In the genomic region with DNA sequence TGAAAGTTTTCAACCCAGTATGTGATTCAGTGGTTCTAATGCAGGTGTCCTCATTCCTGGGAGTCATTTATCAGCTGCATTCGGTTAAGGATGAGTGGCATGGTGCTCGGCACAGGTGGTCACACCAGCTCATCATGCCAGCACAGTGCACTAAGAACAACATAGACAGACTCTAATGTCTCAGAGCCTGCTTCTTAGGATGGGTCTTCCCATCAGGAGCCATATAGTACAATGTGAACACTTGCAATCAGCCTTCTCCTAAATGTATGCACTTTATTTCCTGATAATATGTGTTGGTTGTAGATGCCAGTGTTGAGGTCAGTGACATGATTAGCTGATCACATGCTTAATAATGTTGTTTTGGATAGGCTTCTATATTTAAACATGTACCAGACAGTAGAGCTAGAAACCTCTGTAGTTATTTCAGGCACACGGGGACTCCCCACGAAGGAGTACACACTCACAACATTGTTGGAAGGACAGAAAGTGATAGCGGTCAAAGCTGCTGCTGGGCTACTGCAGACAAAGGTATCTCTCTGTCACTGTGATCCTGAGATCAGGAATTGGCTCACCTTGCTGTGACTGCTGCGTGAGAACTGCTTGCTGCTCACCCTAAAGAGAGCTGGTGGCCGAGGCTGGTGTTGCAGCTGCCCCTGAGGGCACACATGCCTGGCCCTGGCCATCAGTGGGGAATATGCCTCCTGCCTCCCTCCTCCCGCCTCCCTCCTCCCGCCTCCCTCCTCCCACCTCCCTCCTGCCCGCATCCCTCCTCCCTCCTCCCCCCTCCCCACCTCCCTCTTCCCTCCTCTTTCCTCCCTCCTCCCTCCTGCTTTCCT, we compare ENCODE assay signal across 24 cellular contexts.
A peak's percentile ranks its signal among the peaks of the same experiment; 100 is the strongest.
DNase-seq lines count a peak whose midpoint lies in the region; ATAC-seq, FAIRE-seq and TF ChIP-seq lines count a peak whose summit lies in the region.
"Had no signal": no experiment of that assay in that cellular context is flagged by ENCODE, and none has a peak within 500 bp of the region (broad histone marks: within the 10 kb centered on the region; RNA-seq: fewer than 3 reads in every experiment).

No MANE protein-coding gene starts in this region.

- H4K91ac ChIP-seq in H1 (replicated peaks; ENCODE audit: insufficient read length, low read length), result no peak overlapping the region

- H4K20me1 ChIP-seq in SK-N-SH (ENCODE audit: insufficient read depth) (no peaks in the 10 kb centered on the region), H1 (replicated peaks in 1 of 2; ENCODE audit: control insufficient read depth in 1 of 2, insufficient read depth in 2 of 2, low read length in 2 of 2) (no peaks in the 10 kb centered on the region)
- H4K20me1 ChIP-seq: BLaER1 had no signal

- H4K5ac ChIP-seq in H1 (ENCODE audit: insufficient read length, low read depth, low read length), result no peak overlapping the region

- H3K9me2 ChIP-seq in SK-N-SH, result no peaks in the 10 kb centered on the region

- H3K18ac ChIP-seq in H1 (ENCODE audit: extremely low read depth, low read length), result no peak overlapping the region

- TF ChIP-seq POLR2A in H1 (IDR thresholded peaks at IDR 0.05; ENCODE audit: control extremely low read depth in 1 of 2, low read depth in 2 of 2, low read length in 2 of 2) (no peak), thyroid gland (IDR thresholded peaks at IDR 0.05) (no peak)

- no peak overlapping the region for H2BK5ac ChIP-seq in H1 (ENCODE audit: low read depth, low read length)

- no peaks in the 10 kb centered on the region for H3K79me1 ChIP-seq in H1 (ENCODE audit: low read depth, low read length)

- H2AFZ ChIP-seq in SK-N-SH (ENCODE audit: low read depth), result no peak overlapping the region
- no peak overlapping the region for H2AFZ ChIP-seq in H1 (ENCODE audit: low read length)

- H3K4me2 ChIP-seq in SK-N-SH (no peak overlapping the region), H1 (ENCODE audit: insufficient read depth in 1 of 2, low read depth in 2 of 2, low read length in 2 of 2) (no peak overlapping the region)
- H3K4me2 ChIP-seq: BLaER1 had no signal

- CTCF ChIA-PET in SK-N-SH (lab: Yijun Ruan, JAX), result interaction anchor here (0.8 to 1.5 kb wide), 4 partner anchors 9 to 185 kb away, joined by 3 to 7 read pairs (median 4); no protein-coding TSS in a partner anchor
- CTCF ChIA-PET in H1 (lab: Charles Lee; ENCODE audit: partially characterized antibody), result interaction anchor here (0.9 to 1.3 kb wide), 4 partner anchors 10 to 141 kb away, joined by 3 to 4 read pairs (median 3); no protein-coding TSS in a partner anchor

- TF ChIP-seq EP300 in SK-N-SH (IDR thresholded peaks at IDR 0.05; ENCODE audit: borderline replicate concordance in 1 of 2, low read depth in 1 of 2, low read length in 1 of 2) (no peak), H1 (IDR thresholded peaks at IDR 0.05; ENCODE audit: borderline replicate concordance in 1 of 2, low read depth in 2 of 2, low read length in 2 of 2) (no peak)

- no peak for TF ChIP-seq CTCF in SK-N-SH (IDR thresholded peaks at IDR 0.05)
- peak in 2 of 3 experiments; percentile 44 to 50; a peak in 2 of 4 replicates for TF ChIP-seq CTCF in H1 (IDR thresholded peaks at IDR 0.05; ENCODE audit: control extremely low read depth in 1 of 3, insufficient read depth in 1 of 3, low read depth in 1 of 3, low read length in 3 of 3)
- TF ChIP-seq CTCF in thyroid gland (IDR thresholded peaks at IDR 0.05), result no peak

- H3K23me2 ChIP-seq in H1 (ENCODE audit: low read depth, low read length), result no peaks in the 10 kb centered on the region

- H3K9me3 ChIP-seq in SK-N-SH (no peaks in the 10 kb centered on the region), H1 (ENCODE audit: insufficient read depth in 2 of 2, low read depth in 1 of 2, low read length in 1 of 2) (no peaks in the 10 kb centered on the region), thyroid gland (no peaks in the 10 kb centered on the region)
- H3K9me3 ChIP-seq: MG63, suprapubic skin, vagina had no signal

- H3K79me2 ChIP-seq in SK-N-SH (ENCODE audit: insufficient read depth), result no peaks in the 10 kb centered on the region
- no peaks in the 10 kb centered on the region for H3K79me2 ChIP-seq in H1 (ENCODE audit: control insufficient read depth in 1 of 2, insufficient read depth in 2 of 2, low read length in 2 of 2)

- ATAC-seq in SK-N-SH treated with all-trans-retinoic acid at 6 μM for 48 hours, result no peak
- ATAC-seq in HG02623 (IDR thresholded peaks at IDR 0.05; ENCODE audit: unreplicated experiment), result no peak
- ATAC-seq: stimulated activated memory B cell treated with anti-CD40 and anti-IgM and Interleukin-4, amounts not matched to agents 10 μg/mL and 1 μg/mL and 100 μg/mL, for 72 hours had no signal

- peak; percentile 72 for DNase-seq in SK-N-SH
- DNase-seq in H1 (ENCODE audit: low read depth in 1 of 2, low spot score in 2 of 2), result no peak
- peak; percentile 56 for DNase-seq in kidney tubule cell (ENCODE audit: low spot score)
- DNase-seq in thyroid gland, result peak; percentile 14 to 19
- DNase-seq in central memory CD4-positive, alpha-beta T cell, result no peak
- no peak for DNase-seq in caudate nucleus (lab: John Stamatoyannopoulos, UW)
- DNase-seq: ACHN; activated CD4-positive, alpha-beta T cell treated with anti-CD3 and anti-CD28 coated beads, Interleukin-2, amount 50 U/mL, for 48 hours; activated CD8-positive, alpha-beta memory T cell treated with anti-CD3 and anti-CD28 coated beads, Interleukin-2, amount 50 U/mL, for 4 hours; HFFc6; KBM-7; MG63; naive B cell; NCI-H1436; NCI-H526; occipital lobe; retina; stimulated activated CD4-positive, alpha-beta T cell treated with anti-CD3 and anti-CD28 coated beads, Interleukin-4, amount 100 ng/mL, for 1 hour had no signal

- no peaks in the 10 kb centered on the region for H3K36me3 ChIP-seq in SK-N-SH (replicated peaks in 1 of 2; ENCODE audit: control insufficient read depth in 1 of 2, insufficient read depth in 2 of 2, low read length in 1 of 2)
- H3K36me3 ChIP-seq in H1 (ENCODE audit: control insufficient read depth in 2 of 4, insufficient read depth in 4 of 4, low read length in 3 of 4), result no peaks in the 10 kb centered on the region
- H3K36me3 ChIP-seq in thyroid gland, result no peaks in the 10 kb centered on the region
- H3K36me3 ChIP-seq: BLaER1, MG63, suprapubic skin, vagina had no signal

- no peak for FAIRE-seq in H1 (lab: Jason Lieb, UNC)

- no peak overlapping the region for H2BK12ac ChIP-seq in H1 (ENCODE audit: low read depth, low read length)

- no peak overlapping the region for H3K56ac ChIP-seq in H1 (replicated peaks; ENCODE audit: insufficient read length, low read depth, low read length)

- no peak overlapping the region for H2BK120ac ChIP-seq in H1 (replicated peaks; ENCODE audit: low read depth, low read length)

- H2BK15ac ChIP-seq in H1 (ENCODE audit: low read length), result no peak overlapping the region

- no peaks in the 10 kb centered on the region for H3K27me3 ChIP-seq in SK-N-SH (ENCODE audit: insufficient read depth)
- no peaks in the 10 kb centered on the region; a peak in 3 of 7 replicates for H3K27me3 ChIP-seq in H1 (replicated peaks in 1 of 4; ENCODE audit: control insufficient read depth in 3 of 4, extremely low read depth in 1 of 4, insufficient read depth in 3 of 4, low read length in 3 of 4)
- no peaks in the 10 kb centered on the region for H3K27me3 ChIP-seq in thyroid gland
- H3K27me3 ChIP-seq: BLaER1, MG63, suprapubic skin, vagina had no signal

- H3K14ac ChIP-seq in H1 (ENCODE audit: insufficient read length), result no peak overlapping the region

- no peak overlapping the region for H3K4me3 ChIP-seq in SK-N-SH (ENCODE audit: low read depth in 2 of 2, low read length in 1 of 2)
- no peak overlapping the region for H3K4me3 ChIP-seq in H1 (ENCODE audit: extremely low read depth in 1 of 4, insufficient read depth in 2 of 4, low read depth in 3 of 4, low read length in 4 of 4)
- H3K4me3 ChIP-seq in thyroid gland (replicated peaks in 1 of 3), result no peak overlapping the region
- H3K4me3 ChIP-seq: BLaER1, MG63, suprapubic skin, vagina had no signal

- H2AK5ac ChIP-seq in H1 (ENCODE audit: low read depth, low read length), result no peak overlapping the region

- POLR2A ChIA-PET in SK-N-SH (lab: Yijun Ruan, JAX) (no interaction called here), H1 (lab: Charles Lee; ENCODE audit: partially characterized antibody) (no interaction called here)

- no peaks in the 10 kb centered on the region for H3F3A ChIP-seq in SK-N-SH (replicated peaks; ENCODE audit: insufficient read depth)

- H2BK20ac ChIP-seq in H1 (ENCODE audit: low read length), result no peak overlapping the region

- H3K4me1 ChIP-seq in SK-N-SH (ENCODE audit: control insufficient read depth in 1 of 2, insufficient read depth in 2 of 2, low read depth in 1 of 2, low read length in 1 of 2) (peaks cover 0 to 20% of the 10 kb centered on the region in 2 experiments; a peak in 1 of 4 replicates), H1 (replicated peaks in 1 of 4; ENCODE audit: control insufficient read depth in 3 of 4, insufficient read depth in 4 of 4, low read length in 3 of 4) (peaks cover 3 to 10% (median 6%) of the 10 kb centered on the region in 4 experiments; a peak in 6 of 7 replicates), thyroid gland (peaks cover 11 to 12% of the 10 kb centered on the region in 2 donors)
- H3K4me1 ChIP-seq: BLaER1 had no signal

- no peak overlapping the region for H3K9ac ChIP-seq in SK-N-SH
- no peak overlapping the region for H3K9ac ChIP-seq in H1 (replicated peaks in 1 of 4; ENCODE audit: extremely low read depth in 1 of 4, low read depth in 3 of 4, low read length in 3 of 4)
- H3K9ac ChIP-seq: BLaER1 had no signal

- TF ChIP-seq RAD21 in SK-N-SH (IDR thresholded peaks at IDR 0.05; ENCODE audit: low read length) (no peak), H1 (IDR thresholded peaks at IDR 0.05 in 1 of 2, conservative IDR thresholded peaks at IDR 0.05 in 1 of 2; ENCODE audit: low read depth in 2 of 2, low read length in 2 of 2) (peak in 1 of 2 experiments; percentile 47; a peak in 2 of 4 replicates)

- intact Hi-C loops in thyroid gland (cut with DNase I), result no loop called here

- no peak overlapping the region for H3K4ac ChIP-seq in H1 (replicated peaks; ENCODE audit: insufficient read length, low read depth, low read length)

- no peak overlapping the region for H4K8ac ChIP-seq in H1 (ENCODE audit: extremely low read depth, insufficient read depth, low read length)

- no peak overlapping the region for H3K23ac ChIP-seq in H1 (ENCODE audit: insufficient read length)

- 12% methylated on average over 10 of the region's 10 CpGs for WGBS in SK-N-SH (ENCODE audit: low lambda C conversion rate)
- 76% methylated on average over 7 of the region's 10 CpGs; no CpG with 5 or more reads in 1 of the 2 experiments for WGBS in H1 (ENCODE audit: extremely low coverage in 1 of 2, insufficient coverage in 1 of 2, insufficient read length in 1 of 2, insufficient replicate concordance in 2 of 2, low coverage in 1 of 2, low lambda C conversion rate in 2 of 2, missing lambda C conversion rate in 1 of 2), 2 experiments
- 43 to 53% methylated on average over 10 of the region's 10 CpGs for WGBS in thyroid gland, 2 donors

- H3K27ac ChIP-seq in SK-N-SH (ENCODE audit: low read depth in 2 of 2, low read length in 1 of 2) (no peak overlapping the region; a peak in 1 of 4 replicates), H1 (ENCODE audit: low read depth, low read length) (no peak overlapping the region), thyroid gland (no peak overlapping the region), caudate nucleus (ENCODE audit: low read depth, low read length) (no peak overlapping the region)
- H3K27ac ChIP-seq: BLaER1, suprapubic skin, vagina had no signal

TF ChIP-seq in SK-N-SH treated with all-trans-retinoic acid at 6 μM for 48 hours, 23 proteins besides CTCF, POLR2A, EP300 and RAD21:
- TF ChIP-seq ISL1 (CRISPR knock-in tag; IDR thresholded peaks at IDR 0.05), result no peak

Comparison
In these comparisons a context has a peak if more than half of its experiments do, and no peak if none do; other contexts are left out.
1. DNase-seq: peak in SK-N-SH (single experiment), kidney tubule cell (single experiment) and thyroid gland (2 of 2); none in H1 (0 of 2), central memory CD4-positive, alpha-beta T cell (single experiment) and caudate nucleus (0 of 61).
2. CTCF ChIP-seq: peak in H1 (2 of 3); none in SK-N-SH (single experiment) and thyroid gland (0 of 6).